Comparison of ENCODE assay signal across 1 cellular context in genomic region chrX:41719620-41720019, GRCh38. TPM values are rescaled to one million over a fixed set of nuclear protein-coding genes. Genes with fewer than 3 reads are reported as not detected.
"Had no signal": no experiment of that assay in that cellular context is flagged by ENCODE, and none has a peak within 500 bp of the region (broad histone marks: within the 10 kb centered on the region; RNA-seq: fewer than 3 reads in every experiment).

No MANE protein-coding gene starts in this region.

RNA-seq across cellular contexts. Expression of gene GPR34, which starts 30.8 kb away (rescaled TPM):
- total RNA-seq: activated T-helper 2 cell treated with anti-CD3 and anti-CD28 coated beads, Interferon-gamma antibody, Interleukin-2, Interleukin-4, amounts not matched to agents 10 μg/mL and 5 μg/mL and 100 μg/mL, durations not matched to agents 14 hours and 24 hours and 36 hours had no signal
